Comparison of ENCODE assay signal across 1 cellular context in the genomic region with DNA sequence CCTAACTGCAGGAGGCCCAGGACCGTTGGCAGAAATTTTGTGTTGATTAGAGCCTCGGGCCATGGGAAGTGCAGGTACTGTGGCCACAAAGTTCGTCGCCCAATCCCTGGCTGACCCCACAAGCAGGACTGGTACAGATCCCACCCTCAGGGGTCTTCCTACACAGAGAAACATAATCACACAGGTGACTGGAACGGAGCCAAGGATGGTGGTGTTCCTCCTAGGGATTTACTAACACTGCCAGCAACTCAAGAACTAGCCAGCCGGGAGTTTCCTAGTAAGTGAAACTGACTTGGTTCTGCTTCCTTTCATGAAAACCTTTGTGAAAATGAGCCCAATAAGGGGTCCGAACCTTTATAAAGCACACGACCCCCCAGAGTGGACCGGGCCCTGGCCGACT.
TF ChIP-seq lines count a peak whose summit lies in the region.

No MANE protein-coding gene starts in this region.

TF ChIP-seq in HEK293T, 16 proteins besides CTCF, POLR2A, EP300 and RAD21 (continued from another document):
- TF ChIP-seq PKNOX1 (IDR thresholded peaks at IDR 0.05) (no peak), LEF1 (IDR thresholded peaks at IDR 0.05; ENCODE audit: borderline replicate concordance) (no peak), TARDBP (IDR thresholded peaks at IDR 0.05) (no peak), SUZ12 (IDR thresholded peaks at IDR 0.05) (no peak), FOXA1 (IDR thresholded peaks at IDR 0.05) (no peak), ARNT (IDR thresholded peaks at IDR 0.05) (no peak), NFRKB (IDR thresholded peaks at IDR 0.05) (no peak), BHLHE40 (IDR thresholded peaks at IDR 0.05; ENCODE audit: borderline replicate concordance) (no peak), SP1 (IDR thresholded peaks at IDR 0.05) (no peak), FOXK2 (IDR thresholded peaks at IDR 0.05) (no peak)
